8 cellular contexts compared by ENCODE assay signal in genomic region chr2:73985318-73986084, GRCh38. TPM values are rescaled to one million over a fixed set of nuclear protein-coding genes. Genes with fewer than 3 reads are reported as not detected.
DNase-seq lines count a peak whose midpoint lies in the region; FAIRE-seq and TF ChIP-seq lines count a peak whose summit lies in the region.

No MANE protein-coding gene starts in this region.

- H3K4me3 ChIP-seq in NT2/D1 (ENCODE audit: insufficient read length, low read depth): peak overlapping the region; percentile 50
- peak overlapping the region; percentile 64 for H3K4me3 ChIP-seq in fibroblast of the aortic adventitia (ENCODE audit: low read depth, low read length)
- H3K4me3 ChIP-seq in ovary: peak overlapping the region; percentile 51

- H3K9me3 ChIP-seq in NT2/D1 (ENCODE audit: insufficient read depth, low read length): no peaks in the 10 kb centered on the region
- no peaks in the 10 kb centered on the region for H3K9me3 ChIP-seq in ovary

- FAIRE-seq in GM12891 (lab: Jason Lieb, UNC): no peak

- WGBS in ovary, 3 donors: 4 to 11% (median 5%) methylated on average over 21 to 56 of the region's 64 CpGs

- peaks cover 4% of the 10 kb centered on the region; the same call in 1 of the 2 replicates for H3K27me3 Mint-ChIP-seq in HFFc6 (ENCODE audit: insufficient read depth)

- peaks cover 30% of the 10 kb centered on the region for H3K36me3 Mint-ChIP-seq in HFFc6 (ENCODE audit: low read depth)

- intact Hi-C loops in ovary (cut with DNase I): loop anchor here in 1 of 4 donors (2.0 kb wide), 1 partner anchor 15 kb away; no protein-coding TSS in a partner anchor

- H3K9ac ChIP-seq in NT2/D1 (ENCODE audit: insufficient read length, low read depth): peak overlapping the region; percentile 72

- no peak for TF ChIP-seq CTCF in HFFc6 (IDR thresholded peaks at IDR 0.05)
- no peak for TF ChIP-seq CTCF in fibroblast of the aortic adventitia (IDR thresholded peaks at IDR 0.05; ENCODE audit: insufficient read depth, low read length)
- TF ChIP-seq CTCF in ovary (IDR thresholded peaks at IDR 0.05): no peak

- TF ChIP-seq POLR2A in GM12891 (IDR thresholded peaks at IDR 0.05; ENCODE audit: low read depth, low read length): no peak
- TF ChIP-seq POLR2A in ovary (IDR thresholded peaks at IDR 0.05): no peak

- H3K4me3 Mint-ChIP-seq in HFFc6: peak overlapping the region; percentile 85

- H3K9me3 Mint-ChIP-seq in HFFc6: no peaks in the 10 kb centered on the region

- H3K27ac Mint-ChIP-seq in HFFc6: peak overlapping the region; percentile 67

- H3K36me3 ChIP-seq in NT2/D1 (ENCODE audit: insufficient read depth, insufficient read length, low read length): peaks cover 20% of the 10 kb centered on the region
- no peaks in the 10 kb centered on the region for H3K36me3 ChIP-seq in ovary

- no peak for TF ChIP-seq EP300 in ovary (IDR thresholded peaks at IDR 0.05)

- H3K4me1 ChIP-seq in NT2/D1 (ENCODE audit: insufficient read depth, insufficient read length): peaks cover 26% of the 10 kb centered on the region
- peaks cover 16% of the 10 kb centered on the region for H3K4me1 ChIP-seq in ovary (ENCODE audit: insufficient read depth)

- DNase-seq in GM12891 (ENCODE audit: insufficient read length, low spot score) (peak; percentile 53), HFFc6 (no peak), NT2/D1 (ENCODE audit: low read depth, low spot score) (no peak), fibroblast of the aortic adventitia (ENCODE audit: low read depth) (no peak), ovary (peak in 4 of 5 donors; percentile 50 to 75 (median 70)), LoVo (ENCODE audit: low spot score) (no peak), OCI-M2 (lab: John Stamatoyannopoulos, UW; ENCODE audit: unreplicated experiment) (no peak)
- DNase-seq in activated T-cell treated with anti-CD3 and anti-CD28 coated beads, Interleukin-2, amount 50 U/mL, for 1 hour: peak; percentile 70

- H3K27me3 ChIP-seq in NT2/D1 (ENCODE audit: insufficient read depth, insufficient read length): peaks cover 46% of the 10 kb centered on the region
- no peaks in the 10 kb centered on the region for H3K27me3 ChIP-seq in ovary

- H3K4me1 Mint-ChIP-seq in HFFc6 (ENCODE audit: low read depth): peaks cover 59% of the 10 kb centered on the region

- H3K27ac ChIP-seq in ovary: peak overlapping the region in 1 of 2 donors; percentile 40

TF ChIP-seq in GM12891, 5 proteins besides CTCF, POLR2A, EP300 and RAD21:
- TF ChIP-seq POU2F2 (IDR thresholded peaks at IDR 0.05; ENCODE audit: low read depth, low read length) (0 out of 2 replicates have a peak, but pooled peaks have one; percentile 7), SPI1 (IDR thresholded peaks at IDR 0.05; ENCODE audit: low read depth, low read length) (peak; percentile 80), TAF1 (IDR thresholded peaks at IDR 0.05; ENCODE audit: low read depth, low read length) (no peak)

RNA-seq across cellular contexts. Expression of gene TET3, which starts 0.8 kb away (rescaled TPM):
- 9.6 TPM for polyA plus RNA-seq in GM12891 (2012; ENCODE audit: low read depth, missing spikeins)
- total RNA-seq in HFFc6 (2021; fragmentation: NEBNext Ultra II Directional; extraction: Animal tissue kit (Norgen Biotek cat#: 25700)): 1 to 10 TPM; 3.2 to 3.7 (median 3.4) TPM
- 2.4 and 6.1 TPM in 2 replicates for total RNA-seq in fibroblast of the aortic adventitia (ENCODE audit: low replicate concordance)
- 10 to 100 TPM in 2 of 7 donors, 1 to 10 TPM in 5; 5.1 to 13.5 (median 7.9) TPM for total RNA-seq in ovary
- 1 to 10 TPM; 2.6 to 3.3 TPM for polyA plus RNA-seq in ovary

RNA-seq across cellular contexts. Expression of gene DGUOK, which starts 58.8 kb away (rescaled TPM):
- polyA plus RNA-seq in GM12891 (2012; ENCODE audit: low read depth, missing spikeins): 110 TPM
- total RNA-seq in HFFc6 (2021; fragmentation: NEBNext Ultra II Directional; extraction: Animal tissue kit (Norgen Biotek cat#: 25700)): 10 to 100 TPM; 63.2 to 73.3 (median 69.3) TPM
- total RNA-seq in fibroblast of the aortic adventitia (ENCODE audit: low replicate concordance) (15.3 and 57.7 TPM in 2 replicates), ovary (10 to 100 TPM; 45.8 to 66.2 (median 52.4) TPM)
- 10 to 100 TPM; 70.7 to 84.1 TPM for polyA plus RNA-seq in ovary

Comparison
In these comparisons a context has a peak if more than half of its experiments do, and no peak if none do; other contexts are left out.
1. DNase-seq: peak in GM12891 (single experiment), activated T-cell treated with anti-CD3 and anti-CD28 coated beads, Interleukin-2, amount 50 U/mL, for 1 hour (single experiment) and ovary (4 of 5); none in HFFc6 (single experiment), NT2/D1 (single experiment), fibroblast of the aortic adventitia (single experiment), LoVo (single experiment) and OCI-M2 (single experiment).
2. Peak in every context shown above with its lines, with median percentiles within 50 percentile points of each other: H3K4me3 ChIP-seq.